ENCODE assay signal across 32 cellular contexts in genomic region chr17:4596636-4597380, GRCh38. TPM values are rescaled to one million over a fixed set of nuclear protein-coding genes. Genes with fewer than 3 reads are reported as not detected.
"Had no signal": no experiment of that assay in that cellular context is flagged by ENCODE, and none has a peak within 500 bp of the region (broad histone marks: within the 10 kb centered on the region; RNA-seq: fewer than 3 reads in every experiment).

No MANE protein-coding gene starts in this region.

- H3K9me3 ChIP-seq: mucosa of descending colon, neutrophil, right atrium auricular region, stomach, thyroid gland, upper lobe of left lung had no signal

- H3K36me3 Mint-ChIP-seq: memory B cell; naive B cell; stimulated activated effector memory CD8-positive, alpha-beta T cell treated with anti-CD3 and anti-CD28 coated beads, Interleukin-12 subunit alpha, Interleukin-12 subunit beta, amount 100 ng/mL, for 72 hours had no signal

- H3K27me3 ChIP-seq: right atrium auricular region, thyroid gland, upper lobe of left lung had no signal

- ATAC-seq: esophagus mucosa; foreskin keratinocyte; mucosa of descending colon; sciatic nerve; stimulated activated effector memory CD8-positive, alpha-beta T cell treated with anti-CD3 and anti-CD28 coated beads, Interleukin-12 subunit alpha, Interleukin-12 subunit beta, amount 100 ng/mL, for 72 hours had no signal

- H3K27ac Mint-ChIP-seq: memory B cell; naive B cell; progenitor cell of endocrine pancreas; stimulated activated effector memory CD8-positive, alpha-beta T cell treated with anti-CD3 and anti-CD28 coated beads, Interleukin-12 subunit alpha, Interleukin-12 subunit beta, amount 100 ng/mL, for 72 hours had no signal

- H3K4me3 Mint-ChIP-seq: memory B cell; naive B cell; nephron progenitor cell; stimulated activated effector memory CD8-positive, alpha-beta T cell treated with anti-CD3 and anti-CD28 coated beads, Interleukin-12 subunit alpha, Interleukin-12 subunit beta, amount 100 ng/mL, for 72 hours had no signal

- DNase-seq: caudate nucleus; cerebellar nuclear complex; dorsolateral prefrontal cortex; effector CD4-positive, alpha-beta T cell; foreskin keratinocyte; glutamatergic neuron; kidney glomerular epithelial cell; mucosa of descending colon; naive B cell; nephron progenitor cell; stimulated activated CD4-positive, alpha-beta T cell treated with anti-CD3 and anti-CD28 coated beads, Interleukin-12 subunit alpha, Interleukin-12 subunit beta, amount 100 ng/mL, for 4 hours; stimulated activated CD4-positive, alpha-beta T cell treated with anti-CD3 and anti-CD28 coated beads, Interleukin-2, amount 100 ng/mL, for 24 hours; stimulated activated CD4-positive, alpha-beta T cell treated with anti-CD3 and anti-CD28 coated beads, Interleukin-4, amount 100 ng/mL, for 24 hours; stimulated activated naive CD4-positive, alpha-beta T cell treated with Interleukin-2 at 50 U/mL for 16 hours; stomach; thyroid gland; upper lobe of left lung had no signal

- H3K36me3 ChIP-seq: neutrophil, right atrium auricular region, stomach, thyroid gland, upper lobe of left lung had no signal

- H3K9ac ChIP-seq: parathyroid adenoma had no signal

- H2AFZ ChIP-seq: parathyroid adenoma had no signal

- H3K4me3 ChIP-seq: dorsolateral prefrontal cortex, lung, mucosa of descending colon, right atrium auricular region, smooth muscle cell, stomach, thyroid gland, upper lobe of left lung had no signal

- H3K4me1 ChIP-seq: foreskin keratinocyte, thyroid gland had no signal

- H3K9me3 Mint-ChIP-seq: memory B cell; naive B cell; nephron progenitor cell; stimulated activated effector memory CD8-positive, alpha-beta T cell treated with anti-CD3 and anti-CD28 coated beads, Interleukin-12 subunit alpha, Interleukin-12 subunit beta, amount 100 ng/mL, for 72 hours had no signal

- H3K27ac ChIP-seq: dorsolateral prefrontal cortex, epithelial cell of prostate, foreskin keratinocyte, neutrophil, parathyroid adenoma, stomach, thyroid gland had no signal

RNA-seq across cellular contexts. Expression of gene SMTNL2, which starts 12.5 kb away (rescaled TPM):
- total RNA-seq: foreskin keratinocyte, liver had no signal
- polyA plus RNA-seq: foreskin keratinocyte had no signal

RNA-seq across cellular contexts. Expression of gene GGT6, which starts 36.4 kb away (rescaled TPM):
- total RNA-seq: fibroblast of lung, progenitor cell of endocrine pancreas, right atrium auricular region, sciatic nerve, subcutaneous adipose tissue, temporal lobe had no signal
- polyA plus RNA-seq: fibroblast of lung, smooth muscle cell had no signal

RNA-seq across cellular contexts. Expression of gene ALOX15, which starts 44.7 kb away (rescaled TPM):
- total RNA-seq: fibroblast of lung, foreskin keratinocyte, smooth muscle cell, thyroid gland had no signal
- polyA plus RNA-seq: fibroblast of lung, foreskin keratinocyte had no signal
